Comparison of ENCODE assay signal across 1 cellular context in the genomic region with DNA sequence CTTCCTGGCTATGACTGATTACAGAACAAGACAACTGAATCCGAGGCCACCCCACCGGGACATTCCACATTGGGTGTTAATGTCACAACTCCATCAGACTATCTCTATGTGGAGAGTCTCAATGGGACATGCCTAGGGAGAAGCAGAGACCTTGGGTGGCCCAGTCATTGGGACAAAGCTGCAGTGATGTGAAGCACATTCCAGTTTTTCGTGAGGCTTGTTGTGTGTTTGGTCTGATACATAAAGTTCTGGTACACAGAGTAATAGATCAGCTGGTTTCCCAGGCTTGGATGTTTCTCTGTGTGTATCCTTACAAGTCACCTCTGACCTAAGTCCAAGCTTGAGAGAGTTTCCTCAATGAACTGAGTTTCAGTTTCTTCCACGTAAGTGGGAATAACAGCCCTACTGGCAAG.
TF ChIP-seq lines count a peak whose summit lies in the region.

No MANE protein-coding gene starts in this region.

TF ChIP-seq in K562, 482 proteins besides CTCF, POLR2A, EP300 and RAD21:
- no peak for TF ChIP-seq CXXC5 (CRISPR knock-in tag; IDR thresholded peaks at IDR 0.05)
- TF ChIP-seq GTF2A2 (tag; IDR thresholded peaks at IDR 0.05), result no peak
- TF ChIP-seq ZNF311 (CRISPR knock-in tag; IDR thresholded peaks at IDR 0.05), result no peak
- no peak for TF ChIP-seq HMGN3 (IDR thresholded peaks at IDR 0.05; ENCODE audit: borderline replicate concordance, extremely low read depth, insufficient read length, low read depth, low read length)
- no peak for TF ChIP-seq ZNF586 (CRISPR knock-in tag; conservative IDR thresholded peaks at IDR 0.05)
- no peak for TF ChIP-seq ZC3H11A (IDR thresholded peaks at IDR 0.05; ENCODE audit: low read depth, low read length)
- no peak for TF ChIP-seq STAT5A (IDR thresholded peaks at IDR 0.05; ENCODE audit: borderline replicate concordance, low read length)
- TF ChIP-seq FOXP1 (CRISPR knock-in tag; IDR thresholded peaks at IDR 0.05), result no peak
- no peak for TF ChIP-seq STAT5B (CRISPR knock-in tag; IDR thresholded peaks at IDR 0.05)
- TF ChIP-seq, protein P1, sequence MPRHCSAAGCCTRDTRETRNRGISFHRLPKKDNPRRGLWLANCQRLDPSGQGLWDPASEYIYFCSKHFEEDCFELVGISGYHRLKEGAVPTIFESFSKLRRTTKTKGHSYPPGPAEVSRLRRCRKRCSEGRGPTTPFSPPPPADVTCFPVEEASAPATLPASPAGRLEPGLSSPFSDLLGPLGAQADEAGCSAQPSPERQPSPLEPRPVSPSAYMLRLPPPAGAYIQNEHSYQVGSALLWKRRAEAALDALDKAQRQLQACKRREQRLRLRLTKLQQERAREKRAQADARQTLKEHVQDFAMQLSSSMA (CRISPR knock-in tag; IDR thresholded peaks at IDR 0.05), result no peak
- no peak for TF ChIP-seq GABPB2 (CRISPR knock-in tag; conservative IDR thresholded peaks at IDR 0.05)
- TF ChIP-seq, protein P2, sequence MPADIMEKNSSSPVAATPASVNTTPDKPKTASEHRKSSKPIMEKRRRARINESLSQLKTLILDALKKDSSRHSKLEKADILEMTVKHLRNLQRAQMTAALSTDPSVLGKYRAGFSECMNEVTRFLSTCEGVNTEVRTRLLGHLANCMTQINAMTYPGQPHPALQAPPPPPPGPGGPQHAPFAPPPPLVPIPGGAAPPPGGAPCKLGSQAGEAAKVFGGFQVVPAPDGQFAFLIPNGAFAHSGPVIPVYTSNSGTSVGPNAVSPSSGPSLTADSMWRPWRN (IDR thresholded peaks at IDR 0.05; ENCODE audit: low read depth), result no peak
- TF ChIP-seq NCOA1 (IDR thresholded peaks at IDR 0.05; ENCODE audit: low read depth), result no peak
- TF ChIP-seq SMARCC2 (IDR thresholded peaks at IDR 0.05; ENCODE audit: low read depth), result no peak
- no peak for TF ChIP-seq ARNT (IDR thresholded peaks at IDR 0.05)
- no peak for TF ChIP-seq OTX1 (CRISPR knock-in tag; IDR thresholded peaks at IDR 0.05)
- TF ChIP-seq NR4A1 (CRISPR knock-in tag; IDR thresholded peaks at IDR 0.05), result no peak
- no peak for TF ChIP-seq NR4A1 (tag; IDR thresholded peaks at IDR 0.05)
- TF ChIP-seq, protein P3, sequence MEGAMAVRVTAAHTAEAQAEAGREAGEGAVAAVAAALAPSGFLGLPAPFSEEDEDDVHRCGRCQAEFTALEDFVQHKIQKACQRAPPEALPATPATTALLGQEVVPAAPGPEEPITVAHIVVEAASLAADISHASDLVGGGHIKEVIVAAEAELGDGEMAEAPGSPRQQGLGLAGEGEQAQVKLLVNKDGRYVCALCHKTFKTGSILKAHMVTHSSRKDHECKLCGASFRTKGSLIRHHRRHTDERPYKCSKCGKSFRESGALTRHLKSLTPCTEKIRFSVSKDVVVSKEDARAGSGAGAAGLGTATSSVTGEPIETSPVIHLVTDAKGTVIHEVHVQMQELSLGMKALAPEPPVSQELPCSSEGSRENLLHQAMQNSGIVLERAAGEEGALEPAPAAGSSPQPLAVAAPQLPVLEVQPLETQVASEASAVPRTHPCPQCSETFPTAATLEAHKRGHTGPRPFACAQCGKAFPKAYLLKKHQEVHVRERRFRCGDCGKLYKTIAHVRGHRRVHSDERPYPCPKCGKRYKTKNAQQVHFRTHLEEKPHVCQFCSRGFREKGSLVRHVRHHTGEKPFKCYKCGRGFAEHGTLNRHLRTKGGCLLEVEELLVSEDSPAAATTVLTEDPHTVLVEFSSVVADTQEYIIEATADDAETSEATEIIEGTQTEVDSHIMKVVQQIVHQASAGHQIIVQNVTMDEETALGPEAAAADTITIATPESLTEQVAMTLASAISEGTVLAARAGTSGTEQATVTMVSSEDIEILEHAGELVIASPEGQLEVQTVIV (CRISPR knock-in tag; IDR thresholded peaks at IDR 0.05; ENCODE audit: borderline replicate concordance), result no peak
TF ChIP-seq in K562: peak in this region for 0.
